Comparison of ENCODE assay signal across 26 cellular contexts in the genomic region with DNA sequence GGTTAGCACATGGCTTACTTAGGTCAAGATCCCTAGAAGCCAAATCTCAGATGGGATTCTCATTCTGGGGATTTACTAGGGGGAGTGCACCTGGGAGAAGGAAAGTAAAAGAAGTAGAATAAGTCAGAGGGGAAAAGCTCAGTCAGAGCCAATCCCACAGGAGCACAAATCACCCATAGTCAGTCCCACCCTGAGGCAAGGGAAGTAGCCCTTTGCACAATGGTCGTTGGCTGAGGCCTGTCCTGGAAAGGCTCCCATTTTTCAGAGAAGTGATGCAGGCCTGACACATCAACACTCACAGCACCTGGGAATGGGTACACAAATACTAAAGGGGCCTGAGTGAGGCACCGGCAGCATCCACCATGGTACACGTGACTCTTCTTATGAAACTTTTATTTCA. TPM values are rescaled to one million over a fixed set of nuclear protein-coding genes. Genes with fewer than 3 reads are reported as not detected.
DNase-seq lines count a peak whose midpoint lies in the region; ATAC-seq and TF ChIP-seq lines count a peak whose summit lies in the region.
"Had no signal": no experiment of that assay in that cellular context is flagged by ENCODE, and none has a peak within 500 bp of the region (broad histone marks: within the 10 kb centered on the region; RNA-seq: fewer than 3 reads in every experiment).

No MANE protein-coding gene starts in this region.

- H3K9me3 ChIP-seq in PC-3 (ENCODE audit: low read length) (no peaks in the 10 kb centered on the region), adrenal gland (replicated peaks in 1 of 3) (no peaks in the 10 kb centered on the region), heart right ventricle (peaks cover 0 to 18% (median 6%) of the 10 kb centered on the region in 11 donors)
- H3K9me3 ChIP-seq: Caco-2 had no signal

- H3F3A ChIP-seq in PC-3 (ENCODE audit: low read length, unreplicated experiment) = no peaks in the 10 kb centered on the region

- H3K4me1 ChIP-seq in PC-3 (ENCODE audit: insufficient read depth, low read length) (no peaks in the 10 kb centered on the region), adrenal gland (replicated peaks in 1 of 2) (no peaks in the 10 kb centered on the region), heart right ventricle (no peaks in the 10 kb centered on the region)
- H3K4me1 ChIP-seq: BLaER1, Caco-2 had no signal

- H3K79me2 ChIP-seq in PC-3 (ENCODE audit: low read length) = no peaks in the 10 kb centered on the region

- no peak for TF ChIP-seq POLR2A in adrenal gland (IDR thresholded peaks at IDR 0.05)

- no peak overlapping the region for H3K27ac ChIP-seq in PC-3 (ENCODE audit: low read length)
- no peak overlapping the region for H3K27ac ChIP-seq in adrenal gland
- no peak overlapping the region for H3K27ac ChIP-seq in heart right ventricle
- H3K27ac ChIP-seq: BLaER1, KMS-11, SK-N-MC had no signal

- no peak for TF ChIP-seq CTCF in PC-3 (conservative IDR thresholded peaks at IDR 0.05; ENCODE audit: low read depth, low read length)
- no peak for TF ChIP-seq CTCF in epithelial cell of esophagus (IDR thresholded peaks at IDR 0.05; ENCODE audit: insufficient read depth, low read depth, low read length, missing control alignments)
- no peak for TF ChIP-seq CTCF in adrenal gland (IDR thresholded peaks at IDR 0.05)
- TF ChIP-seq CTCF in heart right ventricle (IDR thresholded peaks at IDR 0.05) = no peak

- intact Hi-C loops in PC-3 (cut with micrococcal nuclease) (no loop called here), adrenal gland (cut with DNase I) (no loop called here), heart right ventricle (cut with DNase I) (loop anchor here in 1 of 10 donors (10.0 kb wide), 1 partner anchor 106 kb away; no protein-coding TSS in a partner anchor)

- no peaks in the 10 kb centered on the region for H4K20me1 ChIP-seq in PC-3 (ENCODE audit: low read length)
- H4K20me1 ChIP-seq: BLaER1 had no signal

- CTCF ChIA-PET in PC-3 (lab: Charles Lee) = no interaction called here

- ATAC-seq in PC-3 (no peak), GM18907 (IDR thresholded peaks at IDR 0.05; ENCODE audit: unreplicated experiment) (no peak), heart right ventricle (no peak)
- ATAC-seq: GM23338, HCT116 had no signal

- no peak overlapping the region for H3K4me2 ChIP-seq in PC-3 (ENCODE audit: low read length)
- H3K4me2 ChIP-seq: BLaER1, GM23338, KMS-11 had no signal

- H3K9me2 ChIP-seq in PC-3 (replicated peaks; ENCODE audit: low read length) = no peaks in the 10 kb centered on the region

- peak; percentile 57 for DNase-seq in H4 (ENCODE audit: low spot score)
- DNase-seq in PC-3 = peak; percentile 43
- DNase-seq in epithelial cell of esophagus (ENCODE audit: low read depth) = peak; percentile 44
- no peak for DNase-seq in adrenal gland
- DNase-seq in NCI-H82 (lab: John Stamatoyannopoulos, UW) = no peak
- no peak for DNase-seq in heart right ventricle
- DNase-seq: Caco-2; CD4-positive, alpha-beta T cell; DMS 273 treated with DMSO at 0.1 percent for 48 hours; DMS79 treated with DMSO at 0.1 percent for 48 hours; IMR-90; NCI-H1694; NCI-H2081; NCI-H2171 treated with DMSO at 0.1 percent for 48 hours; NCI-H446; NCI-H526; OCI-M1; SHP77 treated with DMSO at 0.1 percent for 48 hours; SW 1271 had no signal

- H3K4me3 ChIP-seq in PC-3 (ENCODE audit: low read length) (no peak overlapping the region), epithelial cell of esophagus (ENCODE audit: low read length) (no peak overlapping the region), adrenal gland (no peak overlapping the region), heart right ventricle (no peak overlapping the region)
- H3K4me3 ChIP-seq: BLaER1, GM23338, SK-N-MC had no signal

- POLR2A ChIA-PET in PC-3 (lab: Charles Lee; ENCODE audit: unreplicated experiment) = no interaction called here

- H3K27me3 ChIP-seq in PC-3 (ENCODE audit: low read length) (peaks cover 23% of the 10 kb centered on the region; the same call in 1 of the 2 replicates), adrenal gland (no peaks in the 10 kb centered on the region), heart right ventricle (peaks cover 0 to 6% (median 0%) of the 10 kb centered on the region in 7 donors)
- H3K27me3 ChIP-seq: BLaER1 had no signal

- no peak overlapping the region for H2AFZ ChIP-seq in PC-3 (ENCODE audit: low read length)
- H2AFZ ChIP-seq: GM23338 had no signal

- BruUV-seq in PC-3 (replicated peaks; lab: Mats Ljungman, UMichigan) = no TSS peak

- H3K9ac ChIP-seq in PC-3 (ENCODE audit: low read length) = no peak overlapping the region
- H3K9ac ChIP-seq: BLaER1, KMS-11 had no signal

- 82 to 85% (median 83%) methylated on average over 3 of the region's 3 CpGs for WGBS in adrenal gland, 4 donors
- 75 to 84% methylated on average over 3 of the region's 3 CpGs for whole genome bisulfite sequencing in heart right ventricle, 2 donors

- H3K36me3 ChIP-seq in PC-3 (ENCODE audit: low read depth, low read length) = no peaks in the 10 kb centered on the region
- no peaks in the 10 kb centered on the region for H3K36me3 ChIP-seq in adrenal gland (replicated peaks in 1 of 2)
- H3K36me3 ChIP-seq in heart right ventricle = no peaks in the 10 kb centered on the region
- H3K36me3 ChIP-seq: BLaER1 had no signal

RNA-seq across cellular contexts. Expression of a gene that starts 39.8 kb away (rescaled TPM):
- total RNA-seq in H4 (2014; rRNA removed; shearing (Covaris generic)) = not detected in 2 replicates
- total RNA-seq in PC-3 (2014; rRNA removed) (not detected in 2 replicates), adrenal gland (10 to 100 TPM in 2 of 8 donors, 1 to 10 TPM in 3, not detected in 3; 2.4 to 40.6 (median 9.3) TPM), heart right ventricle (not detected)
- polyA plus RNA-seq in adrenal gland (100 to 1,000 TPM in 1 of 3 donors, 10 to 100 TPM in 1, 1 to 10 TPM in 1; 8.2 to 101 (median 74.9) TPM), heart right ventricle (under 1 TPM in 1 of 2 donors, not detected in 1; 0.23 TPM)
- total RNA-seq: A673; Caco-2; CD4-positive, alpha-beta T cell; GM23338; IMR-90 had no signal
- polyA plus RNA-seq: IMR-90 had no signal

Comparison
In these comparisons a context has a peak if more than half of its experiments do, and no peak if none do; other contexts are left out.
1. DNase-seq: peak in H4 (single experiment), PC-3 (single experiment) and epithelial cell of esophagus (single experiment); none in adrenal gland (0 of 7), NCI-H82 (single experiment) and heart right ventricle (0 of 2).